Comparison of ENCODE assay signal across 1 cellular context in genomic region chr14:91311284-91311662, GRCh38.
TF ChIP-seq lines count a peak whose summit lies in the region.

No MANE protein-coding gene starts in this region.

TF ChIP-seq in HCT116, 20 proteins besides CTCF, POLR2A, EP300 and RAD21:
- TF ChIP-seq CBX3 (IDR thresholded peaks at IDR 0.05; ENCODE audit: low read depth) (no peak), JUND (IDR thresholded peaks at IDR 0.05) (no peak), EZH2 (IDR thresholded peaks at IDR 0.05) (no peak), TCF7L2 (IDR thresholded peaks at IDR 0.05; ENCODE audit: borderline replicate concordance, extremely low read depth, insufficient read depth, insufficient read length) (no peak), POLR2AphosphoS5 (IDR thresholded peaks at IDR 0.05; ENCODE audit: low read depth, low read length) (no peak)
